Comparison of ENCODE assay signal across 21 cellular contexts in genomic region chr11:94396282-94396681, GRCh38. TPM values are rescaled to one million over a fixed set of nuclear protein-coding genes. Genes with fewer than 3 reads are reported as not detected.
A peak's percentile ranks its signal among the peaks of the same experiment; 100 is the strongest.
DNase-seq lines count a peak whose midpoint lies in the region; ATAC-seq, FAIRE-seq and TF ChIP-seq lines count a peak whose summit lies in the region.
"Had no signal": no experiment of that assay in that cellular context is flagged by ENCODE, and none has a peak within 500 bp of the region (broad histone marks: within the 10 kb centered on the region; RNA-seq: fewer than 3 reads in every experiment).

No MANE protein-coding gene starts in this region.

- TF ChIP-seq CTCF in HCT116 (IDR thresholded peaks at IDR 0.05 in 2 of 3, conservative IDR thresholded peaks at IDR 0.05 in 1 of 3; ENCODE audit: borderline replicate concordance in 1 of 3, insufficient read depth in 1 of 3, low read depth in 2 of 3, low read length in 2 of 3) (no peak), WERI-Rb-1 (IDR thresholded peaks at IDR 0.05; ENCODE audit: low read depth, low read length) (0 out of 2 replicates have a peak, but pooled peaks have one; percentile 3), H1 (IDR thresholded peaks at IDR 0.05; ENCODE audit: control extremely low read depth in 1 of 3, insufficient read depth in 1 of 3, low read depth in 1 of 3, low read length in 3 of 3) (no peak)

- no peak overlapping the region for H3K56ac ChIP-seq in H1 (replicated peaks; ENCODE audit: insufficient read length, low read depth, low read length)

- H3K27me3 ChIP-seq in HCT116 (ENCODE audit: insufficient read depth, low read length): no peaks in the 10 kb centered on the region
- H3K27me3 ChIP-seq in WERI-Rb-1 (ENCODE audit: insufficient read depth, low read depth, severe bottlenecking): peaks cover 9% of the 10 kb centered on the region
- H3K27me3 ChIP-seq in H1 (replicated peaks in 1 of 4; ENCODE audit: control insufficient read depth in 3 of 4, extremely low read depth in 1 of 4, insufficient read depth in 3 of 4, low read length in 3 of 4): peaks cover 7 to 21% (median 18%) of the 10 kb centered on the region in 4 experiments
- no peaks in the 10 kb centered on the region for H3K27me3 ChIP-seq in SJCRH30

- intact Hi-C loops in HCT116 (cut with micrococcal nuclease): no loop called here

- CTCF ChIA-PET in HCT116 (lab: Charles Lee): no interaction called here
- CTCF ChIA-PET in H1 (lab: Charles Lee; ENCODE audit: partially characterized antibody): interaction anchor here (2.0 kb wide), 1 partner anchor 70 kb away, joined by 4 read pairs; no protein-coding TSS in a partner anchor
- CTCF ChIA-PET in HEK293T (lab: Yijun Ruan, JAX): no interaction called here

- no peak overlapping the region for H2BK5ac ChIP-seq in H1 (ENCODE audit: low read depth, low read length)

- H2AFZ ChIP-seq in HCT116 (ENCODE audit: low read depth, low read length, poor library complexity, severe bottlenecking): no peak overlapping the region
- H2AFZ ChIP-seq in H1 (ENCODE audit: low read length): no peak overlapping the region

- H4K8ac ChIP-seq in H1 (ENCODE audit: extremely low read depth, insufficient read depth, low read length): no peak overlapping the region

- no peak overlapping the region for H3K14ac ChIP-seq in H1 (ENCODE audit: insufficient read length)

- no peaks in the 10 kb centered on the region for H3K79me1 ChIP-seq in H1 (ENCODE audit: low read depth, low read length)

- H3K18ac ChIP-seq in H1 (ENCODE audit: extremely low read depth, low read length): no peak overlapping the region

- peak; percentile 40; the same call in 1 of the 2 replicates for ATAC-seq in HCT116
- ATAC-seq: CD8-positive, alpha-beta T cell had no signal

- POLR2A ChIA-PET in HCT116 (lab: Charles Lee): no interaction called here
- POLR2A ChIA-PET in H1 (lab: Charles Lee; ENCODE audit: partially characterized antibody): no interaction called here
- POLR2A ChIA-PET in HEK293T (lab: Yijun Ruan, JAX): no interaction called here

- H3K4me1 ChIP-seq in HCT116 (ENCODE audit: control insufficient read depth in 1 of 2, insufficient read depth in 2 of 2, low read length in 2 of 2) (no peaks in the 10 kb centered on the region), H1 (replicated peaks in 1 of 4; ENCODE audit: control insufficient read depth in 3 of 4, insufficient read depth in 4 of 4, low read length in 3 of 4) (no peaks in the 10 kb centered on the region; a peak in 1 of 7 replicates), SJCRH30 (no peaks in the 10 kb centered on the region)
- H3K4me1 ChIP-seq: BLaER1 treated with 17β-estradiol and CSF1 and Interleukin-3, amounts not matched to agents 10 nM and 100 nM had no signal

- H3K9me2 ChIP-seq in HCT116 (ENCODE audit: insufficient read depth): no peaks in the 10 kb centered on the region

- H2BK120ac ChIP-seq in H1 (replicated peaks; ENCODE audit: low read depth, low read length): no peak overlapping the region

- H2BK15ac ChIP-seq in H1 (ENCODE audit: low read length): 0 out of 2 replicates have a peak overlapping the region, but pooled peaks have one; percentile 16

- no TSS peak for BruUV-seq in HCT116 (replicated peaks; lab: Mats Ljungman, UMichigan)

- TF ChIP-seq POLR2A in HCT116 (IDR thresholded peaks at IDR 0.05; ENCODE audit: borderline replicate concordance, extremely low read depth, insufficient read depth, insufficient read length): no peak
- TF ChIP-seq POLR2A in H1 (IDR thresholded peaks at IDR 0.05; ENCODE audit: control extremely low read depth in 1 of 2, low read depth in 2 of 2, low read length in 2 of 2): no peak

- H3K23ac ChIP-seq in H1 (ENCODE audit: insufficient read length): no peak overlapping the region

- peaks cover 7% of the 10 kb centered on the region; the same call in 1 of the 2 replicates for H3K23me2 ChIP-seq in H1 (ENCODE audit: low read depth, low read length)

- DNase-seq in HCT116 (ENCODE audit: low read depth, low spot score) (no peak), WERI-Rb-1 (no peak), H1 (ENCODE audit: low read depth in 1 of 2, low spot score in 2 of 2) (no peak), AML-193 (lab: John Stamatoyannopoulos, UW) (no peak), HEK293T (ENCODE audit: extremely low spot score) (no peak), SJCRH30 (no peak)
- DNase-seq: 8988T; ACHN; Caco-2; Calu3; CD4-positive, alpha-beta T cell; CD8-positive, alpha-beta T cell; DMS79 treated with DMSO at 0.1 percent for 48 hours; GF-D8 had no signal

- H3K4me3 ChIP-seq in HCT116 (replicated peaks in 1 of 2; ENCODE audit: low read depth in 1 of 2, low read length in 2 of 2) (no peak overlapping the region), WERI-Rb-1 (ENCODE audit: low read depth, low read length) (no peak overlapping the region), H1 (ENCODE audit: extremely low read depth in 1 of 4, insufficient read depth in 2 of 4, low read depth in 3 of 4, low read length in 4 of 4) (no peak overlapping the region), SJCRH30 (no peak overlapping the region)
- H3K4me3 ChIP-seq: BLaER1 treated with 17β-estradiol and CSF1 and Interleukin-3, amounts not matched to agents 10 nM and 100 nM had no signal

- TF ChIP-seq EP300 in H1 (IDR thresholded peaks at IDR 0.05; ENCODE audit: borderline replicate concordance in 1 of 2, low read depth in 2 of 2, low read length in 2 of 2): no peak

- H4K91ac ChIP-seq in H1 (replicated peaks; ENCODE audit: insufficient read length, low read length): no peak overlapping the region

- TF ChIP-seq RAD21 in HCT116 (IDR thresholded peaks at IDR 0.05; ENCODE audit: low read depth): no peak
- TF ChIP-seq RAD21 in H1 (IDR thresholded peaks at IDR 0.05 in 1 of 2, conservative IDR thresholded peaks at IDR 0.05 in 1 of 2; ENCODE audit: low read depth in 2 of 2, low read length in 2 of 2): no peak

- no peak overlapping the region for H3K27ac ChIP-seq in HCT116 (ENCODE audit: low read depth, low read length)
- no peak overlapping the region for H3K27ac ChIP-seq in WERI-Rb-1
- no peak overlapping the region for H3K27ac ChIP-seq in H1 (ENCODE audit: low read depth, low read length)
- no peak overlapping the region for H3K27ac ChIP-seq in SJCRH30
- H3K27ac ChIP-seq: BLaER1 treated with 17β-estradiol and CSF1 and Interleukin-3, amounts not matched to agents 10 nM and 100 nM; C4-2B had no signal

- H3K79me2 ChIP-seq in HCT116 (ENCODE audit: insufficient read depth, low read length) (no peaks in the 10 kb centered on the region), H1 (ENCODE audit: control insufficient read depth in 1 of 2, insufficient read depth in 2 of 2, low read length in 2 of 2) (no peaks in the 10 kb centered on the region)

- no peak for FAIRE-seq in H1 (lab: Jason Lieb, UNC)
- FAIRE-seq: A204.1, D721Med, G401.6, GM12891, GM19239 had no signal

- H3K36me3 ChIP-seq in HCT116 (ENCODE audit: control insufficient read depth in 1 of 2, insufficient read depth in 2 of 2, low read length in 2 of 2): no peaks in the 10 kb centered on the region
- no peaks in the 10 kb centered on the region for H3K36me3 ChIP-seq in WERI-Rb-1
- no peaks in the 10 kb centered on the region for H3K36me3 ChIP-seq in H1 (ENCODE audit: control insufficient read depth in 2 of 4, insufficient read depth in 4 of 4, low read length in 3 of 4)
- H3K36me3 ChIP-seq in SJCRH30: no peaks in the 10 kb centered on the region
- H3K36me3 ChIP-seq: BLaER1 treated with 17β-estradiol and CSF1 and Interleukin-3, amounts not matched to agents 10 nM and 100 nM had no signal

- no peak overlapping the region for H2BK20ac ChIP-seq in H1 (ENCODE audit: low read length)

- H4K5ac ChIP-seq in H1 (ENCODE audit: insufficient read length, low read depth, low read length): no peak overlapping the region

- 93% methylated on average over 5 of the region's 5 CpGs; no CpG with 5 or more reads in 1 of the 2 experiments for WGBS in H1 (ENCODE audit: extremely low coverage in 1 of 2, insufficient coverage in 1 of 2, insufficient read length in 1 of 2, insufficient replicate concordance in 2 of 2, low coverage in 1 of 2, low lambda C conversion rate in 2 of 2, missing lambda C conversion rate in 1 of 2), 2 experiments

- H3K9me3 ChIP-seq in HCT116 (ENCODE audit: control insufficient read depth in 1 of 2, insufficient read depth in 1 of 2, low read depth in 1 of 2, low read length in 2 of 2) (no peaks in the 10 kb centered on the region), WERI-Rb-1 (ENCODE audit: severe bottlenecking) (no peaks in the 10 kb centered on the region), H1 (ENCODE audit: insufficient read depth in 2 of 2, low read depth in 1 of 2, low read length in 1 of 2) (no peaks in the 10 kb centered on the region), SJCRH30 (replicated peaks) (no peaks in the 10 kb centered on the region)
- H3K9me3 ChIP-seq: Caco-2 had no signal

- no peak overlapping the region for H2BK12ac ChIP-seq in H1 (ENCODE audit: low read depth, low read length)

- H4K20me1 ChIP-seq in HCT116 (ENCODE audit: insufficient read depth) (no peaks in the 10 kb centered on the region), H1 (replicated peaks in 1 of 2; ENCODE audit: control insufficient read depth in 1 of 2, insufficient read depth in 2 of 2, low read length in 2 of 2) (no peaks in the 10 kb centered on the region)
- H4K20me1 ChIP-seq: BLaER1 treated with 17β-estradiol and CSF1 and Interleukin-3, amounts not matched to agents 10 nM and 100 nM had no signal

- H2AK5ac ChIP-seq in H1 (ENCODE audit: low read depth, low read length): no peak overlapping the region

- H3K4ac ChIP-seq in H1 (replicated peaks; ENCODE audit: insufficient read length, low read depth, low read length): no peak overlapping the region

- RAD21 ChIA-PET in HCT116 (lab: Charles Lee; ENCODE audit: low non-redundant PET in 1 of 2, low total read pairs in 2 of 2, uncharacterized antibody in 2 of 2, unreplicated experiment in 2 of 2): no interaction called here

- no peak overlapping the region for H3K9ac ChIP-seq in HCT116 (ENCODE audit: low read length)
- H3K9ac ChIP-seq in H1 (replicated peaks in 1 of 4; ENCODE audit: extremely low read depth in 1 of 4, low read depth in 3 of 4, low read length in 3 of 4): no peak overlapping the region
- H3K9ac ChIP-seq: BLaER1 treated with 17β-estradiol and CSF1 and Interleukin-3, amounts not matched to agents 10 nM and 100 nM had no signal

- no peak overlapping the region for H3K4me2 ChIP-seq in HCT116 (ENCODE audit: low read length)
- no peak overlapping the region for H3K4me2 ChIP-seq in H1 (ENCODE audit: insufficient read depth in 1 of 2, low read depth in 2 of 2, low read length in 2 of 2)
- H3K4me2 ChIP-seq: BLaER1 treated with 17β-estradiol and CSF1 and Interleukin-3, amounts not matched to agents 10 nM and 100 nM had no signal

RNA-seq across cellular contexts. Expression of gene GPR83, which starts 4.9 kb away (rescaled TPM):
- 0.39 TPM for total RNA-seq in HCT116 (2021; ENCODE audit: unreplicated experiment)
- polyA plus RNA-seq in HCT116 (2012): 0.12 and 0.15 TPM in 2 replicates
- total RNA-seq in H1 (2021; fragmentation: NEBNext Ultra II Directional; extraction: Animal tissue kit (Norgen Biotek cat#: 25700)): 1.3 and 1.5 TPM in 2 replicates
- 0.30 and 0.49 TPM in 2 replicates for polyA plus RNA-seq in H1 (2011; rRNA removed)
- polyA plus RNA-seq in H1 (2011; cell fraction: cytosol; rRNA removed): 0.32 TPM
- polyA plus RNA-seq in H1 (2011; cell fraction: nucleus; rRNA removed): 1.0 TPM
- 0.18 to 0.42 TPM (median 0.33 TPM) in 4 replicates for polyA plus RNA-seq in H1 (2012, experiment 1 of 2)
- 0.21 TPM for polyA plus RNA-seq in H1 (2012, experiment 2 of 2)
- 1.9 TPM for polyA plus RNA-seq in H1 (2013, experiment 1 of 2)
- 2.2 TPM for polyA plus RNA-seq in H1 (2013, experiment 2 of 2)
- 0.73 and 0.98 TPM in 2 replicates for polyA minus RNA-seq in H1 (2011; rRNA and poly(A)+ RNA removed)
- polyA minus RNA-seq in H1 (2011; cell fraction: cytosol; rRNA and poly(A)+ RNA removed): 0.37 TPM
- 1.2 TPM for polyA minus RNA-seq in H1 (2011; cell fraction: nucleus; rRNA and poly(A)+ RNA removed)
- total RNA-seq in SJCRH30 (2014; rRNA removed; shearing (Covaris generic)): 0.04 and 0.05 TPM in 2 replicates
